Comparison of ENCODE assay signal across 1 cellular context in the genomic region with DNA sequence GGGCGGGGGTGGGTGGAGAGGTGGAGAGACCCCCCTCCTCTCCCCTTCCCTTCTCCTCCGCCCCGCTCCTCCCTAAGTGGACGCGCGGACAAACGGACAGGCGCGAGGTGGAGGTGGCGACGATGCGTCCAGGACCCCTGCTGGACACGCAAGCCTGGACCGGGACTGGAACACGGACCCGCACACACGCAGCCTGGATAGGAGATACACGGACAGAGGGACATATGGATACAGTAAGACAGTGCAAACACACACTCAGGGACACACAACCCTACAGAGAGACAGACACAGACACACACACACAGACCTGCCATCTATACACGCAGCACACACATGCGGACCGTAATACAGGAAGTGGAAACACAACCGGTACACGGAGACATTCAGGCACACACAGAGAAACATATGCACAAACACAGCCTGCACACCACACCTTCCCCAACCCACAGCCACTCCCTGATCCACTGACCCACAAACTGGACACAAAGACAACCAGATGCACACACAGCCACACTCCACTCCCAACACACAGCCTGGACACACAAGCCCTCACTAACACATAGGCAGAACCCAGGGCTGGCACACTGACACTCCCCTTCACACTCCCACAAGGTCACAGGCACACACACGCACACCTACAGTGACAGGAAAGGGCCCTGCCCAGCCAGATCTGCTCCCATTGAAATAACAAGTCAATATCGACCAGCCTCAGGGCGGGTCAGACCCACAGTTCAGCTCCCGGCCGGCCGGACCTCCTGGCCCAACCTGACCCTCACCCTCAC.
A peak's percentile ranks its signal among the peaks of the same experiment; 100 is the strongest.
TF ChIP-seq lines count a peak whose summit lies in the region.

No MANE protein-coding gene starts in this region.

TF ChIP-seq in HepG2, 621 proteins besides CTCF, POLR2A, EP300 and RAD21 (continues in another document):
- TF ChIP-seq ZSCAN25 (CRISPR knock-in tag; IDR thresholded peaks at IDR 0.05) (0 out of 2 replicates have a peak, but pooled peaks have one; percentile 41), ZNF788 (CRISPR knock-in tag; IDR thresholded peaks at IDR 0.05; ENCODE audit: borderline replicate concordance) (no peak), ZNF572 (CRISPR knock-in tag; IDR thresholded peaks at IDR 0.05) (no peak), ZFP1 (CRISPR knock-in tag; IDR thresholded peaks at IDR 0.05) (no peak), ISX (CRISPR knock-in tag; conservative IDR thresholded peaks at IDR 0.05) (no peak), FOXP1 (IDR thresholded peaks at IDR 0.05) (no peak), FOXP1 (CRISPR knock-in tag; IDR thresholded peaks at IDR 0.05) (no peak), ATF7 (IDR thresholded peaks at IDR 0.05) (no peak), ATF7 (CRISPR knock-in tag; IDR thresholded peaks at IDR 0.05) (no peak), NAIF1 (CRISPR knock-in tag; IDR thresholded peaks at IDR 0.05; ENCODE audit: borderline replicate concordance) (no peak), ONECUT2 (CRISPR knock-in tag; IDR thresholded peaks at IDR 0.05) (peak; percentile 50; the same call in 1 of the 2 replicates), CBX5 (CRISPR knock-in tag; IDR thresholded peaks at IDR 0.05; ENCODE audit: borderline replicate concordance) (0 out of 2 replicates have a peak, but pooled peaks have one; percentile 21), ZNF790 (CRISPR knock-in tag; IDR thresholded peaks at IDR 0.05; ENCODE audit: borderline replicate concordance) (no peak), ELF3 (CRISPR knock-in tag; IDR thresholded peaks at IDR 0.05) (no peak), ZNF781 (CRISPR knock-in tag; IDR thresholded peaks at IDR 0.05; ENCODE audit: borderline replicate concordance, not compliant biosample characterization) (no peak), ZBTB8A (CRISPR knock-in tag; IDR thresholded peaks at IDR 0.05; ENCODE audit: borderline replicate concordance, low read depth) (no peak), ZNF292 (CRISPR knock-in tag; IDR thresholded peaks at IDR 0.05; ENCODE audit: borderline replicate concordance, low read depth) (no peak), ZBTB7A (CRISPR knock-in tag; IDR thresholded peaks at IDR 0.05) (no peak), HNRNPK (IDR thresholded peaks at IDR 0.05; ENCODE audit: low read depth, low read length, poor library complexity, severe bottlenecking) (no peak), YEATS4 (CRISPR knock-in tag; IDR thresholded peaks at IDR 0.05; ENCODE audit: borderline replicate concordance) (no peak), MEIS1 (CRISPR knock-in tag; IDR thresholded peaks at IDR 0.05; ENCODE audit: borderline replicate concordance) (peak; percentile 18; the same call in 1 of the 2 replicates), SIN3A (IDR thresholded peaks at IDR 0.05; ENCODE audit: borderline replicate concordance, low read depth, low read length) (no peak), ZNF329 (CRISPR knock-in tag; IDR thresholded peaks at IDR 0.05; ENCODE audit: low read depth) (no peak), ZNF34 (CRISPR knock-in tag; IDR thresholded peaks at IDR 0.05; ENCODE audit: borderline replicate concordance) (no peak), ZNF382 (CRISPR knock-in tag; IDR thresholded peaks at IDR 0.05; ENCODE audit: borderline replicate concordance) (no peak), GZF1 (CRISPR knock-in tag; IDR thresholded peaks at IDR 0.05) (no peak), TSC22D2 (CRISPR knock-in tag; IDR thresholded peaks at IDR 0.05; ENCODE audit: borderline replicate concordance) (no peak), SOX13 (IDR thresholded peaks at IDR 0.05) (no peak), SOX13 (CRISPR knock-in tag; conservative IDR thresholded peaks at IDR 0.05 in 1 of 2, IDR thresholded peaks at IDR 0.05 in 1 of 2) (no peak), ZNF589 (CRISPR knock-in tag; conservative IDR thresholded peaks at IDR 0.05) (no peak), ZNF543 (CRISPR knock-in tag; IDR thresholded peaks at IDR 0.05) (no peak), ZNF3 (CRISPR knock-in tag; IDR thresholded peaks at IDR 0.05) (no peak), TEAD2 (CRISPR knock-in tag; IDR thresholded peaks at IDR 0.05) (no peak), ZNF629 (CRISPR knock-in tag; conservative IDR thresholded peaks at IDR 0.05) (no peak), ZNF136 (CRISPR knock-in tag; IDR thresholded peaks at IDR 0.05; ENCODE audit: low read depth) (no peak), PHF5A (CRISPR knock-in tag; IDR thresholded peaks at IDR 0.05; ENCODE audit: low read depth, unreplicated experiment) (no peak), HHEX (CRISPR knock-in tag; IDR thresholded peaks at IDR 0.05) (no peak), PITX1 (CRISPR knock-in tag; IDR thresholded peaks at IDR 0.05) (no peak)
- TF ChIP-seq, protein P1, sequence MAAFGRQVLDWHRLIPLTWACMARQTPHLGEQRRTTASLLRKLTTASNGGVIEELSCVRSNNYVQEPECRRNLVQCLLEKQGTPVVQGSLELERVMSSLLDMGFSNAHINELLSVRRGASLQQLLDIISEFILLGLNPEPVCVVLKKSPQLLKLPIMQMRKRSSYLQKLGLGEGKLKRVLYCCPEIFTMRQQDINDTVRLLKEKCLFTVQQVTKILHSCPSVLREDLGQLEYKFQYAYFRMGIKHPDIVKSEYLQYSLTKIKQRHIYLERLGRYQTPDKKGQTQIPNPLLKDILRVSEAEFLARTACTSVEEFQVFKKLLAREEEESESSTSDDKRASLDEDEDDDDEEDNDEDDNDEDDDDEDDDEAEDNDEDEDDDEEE (CRISPR knock-in tag; IDR thresholded peaks at IDR 0.05): no peak
- TF ChIP-seq, protein P2, sequence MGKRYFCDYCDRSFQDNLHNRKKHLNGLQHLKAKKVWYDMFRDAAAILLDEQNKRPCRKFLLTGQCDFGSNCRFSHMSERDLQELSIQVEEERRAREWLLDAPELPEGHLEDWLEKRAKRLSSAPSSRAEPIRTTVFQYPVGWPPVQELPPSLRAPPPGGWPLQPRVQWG (CRISPR knock-in tag; IDR thresholded peaks at IDR 0.05; ENCODE audit: borderline replicate concordance, low read depth): no peak
- TF ChIP-seq, protein P3, sequence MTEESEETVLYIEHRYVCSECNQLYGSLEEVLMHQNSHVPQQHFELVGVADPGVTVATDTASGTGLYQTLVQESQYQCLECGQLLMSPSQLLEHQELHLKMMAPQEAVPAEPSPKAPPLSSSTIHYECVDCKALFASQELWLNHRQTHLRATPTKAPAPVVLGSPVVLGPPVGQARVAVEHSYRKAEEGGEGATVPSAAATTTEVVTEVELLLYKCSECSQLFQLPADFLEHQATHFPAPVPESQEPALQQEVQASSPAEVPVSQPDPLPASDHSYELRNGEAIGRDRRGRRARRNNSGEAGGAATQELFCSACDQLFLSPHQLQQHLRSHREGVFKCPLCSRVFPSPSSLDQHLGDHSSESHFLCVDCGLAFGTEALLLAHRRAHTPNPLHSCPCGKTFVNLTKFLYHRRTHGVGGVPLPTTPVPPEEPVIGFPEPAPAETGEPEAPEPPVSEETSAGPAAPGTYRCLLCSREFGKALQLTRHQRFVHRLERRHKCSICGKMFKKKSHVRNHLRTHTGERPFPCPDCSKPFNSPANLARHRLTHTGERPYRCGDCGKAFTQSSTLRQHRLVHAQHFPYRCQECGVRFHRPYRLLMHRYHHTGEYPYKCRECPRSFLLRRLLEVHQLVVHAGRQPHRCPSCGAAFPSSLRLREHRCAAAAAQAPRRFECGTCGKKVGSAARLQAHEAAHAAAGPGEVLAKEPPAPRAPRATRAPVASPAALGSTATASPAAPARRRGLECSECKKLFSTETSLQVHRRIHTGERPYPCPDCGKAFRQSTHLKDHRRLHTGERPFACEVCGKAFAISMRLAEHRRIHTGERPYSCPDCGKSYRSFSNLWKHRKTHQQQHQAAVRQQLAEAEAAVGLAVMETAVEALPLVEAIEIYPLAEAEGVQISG (CRISPR knock-in tag; IDR thresholded peaks at IDR 0.05): peak; percentile 15; the same call in 1 of the 2 replicates
- TF ChIP-seq, protein P4, sequence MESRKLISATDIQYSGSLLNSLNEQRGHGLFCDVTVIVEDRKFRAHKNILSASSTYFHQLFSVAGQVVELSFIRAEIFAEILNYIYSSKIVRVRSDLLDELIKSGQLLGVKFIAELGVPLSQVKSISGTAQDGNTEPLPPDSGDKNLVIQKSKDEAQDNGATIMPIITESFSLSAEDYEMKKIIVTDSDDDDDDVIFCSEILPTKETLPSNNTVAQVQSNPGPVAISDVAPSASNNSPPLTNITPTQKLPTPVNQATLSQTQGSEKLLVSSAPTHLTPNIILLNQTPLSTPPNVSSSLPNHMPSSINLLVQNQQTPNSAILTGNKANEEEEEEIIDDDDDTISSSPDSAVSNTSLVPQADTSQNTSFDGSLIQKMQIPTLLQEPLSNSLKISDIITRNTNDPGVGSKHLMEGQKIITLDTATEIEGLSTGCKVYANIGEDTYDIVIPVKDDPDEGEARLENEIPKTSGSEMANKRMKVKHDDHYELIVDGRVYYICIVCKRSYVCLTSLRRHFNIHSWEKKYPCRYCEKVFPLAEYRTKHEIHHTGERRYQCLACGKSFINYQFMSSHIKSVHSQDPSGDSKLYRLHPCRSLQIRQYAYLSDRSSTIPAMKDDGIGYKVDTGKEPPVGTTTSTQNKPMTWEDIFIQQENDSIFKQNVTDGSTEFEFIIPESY (CRISPR knock-in tag; IDR thresholded peaks at IDR 0.05): 0 out of 2 replicates have a peak, but pooled peaks have one; percentile 31
- TF ChIP-seq, protein P5, sequence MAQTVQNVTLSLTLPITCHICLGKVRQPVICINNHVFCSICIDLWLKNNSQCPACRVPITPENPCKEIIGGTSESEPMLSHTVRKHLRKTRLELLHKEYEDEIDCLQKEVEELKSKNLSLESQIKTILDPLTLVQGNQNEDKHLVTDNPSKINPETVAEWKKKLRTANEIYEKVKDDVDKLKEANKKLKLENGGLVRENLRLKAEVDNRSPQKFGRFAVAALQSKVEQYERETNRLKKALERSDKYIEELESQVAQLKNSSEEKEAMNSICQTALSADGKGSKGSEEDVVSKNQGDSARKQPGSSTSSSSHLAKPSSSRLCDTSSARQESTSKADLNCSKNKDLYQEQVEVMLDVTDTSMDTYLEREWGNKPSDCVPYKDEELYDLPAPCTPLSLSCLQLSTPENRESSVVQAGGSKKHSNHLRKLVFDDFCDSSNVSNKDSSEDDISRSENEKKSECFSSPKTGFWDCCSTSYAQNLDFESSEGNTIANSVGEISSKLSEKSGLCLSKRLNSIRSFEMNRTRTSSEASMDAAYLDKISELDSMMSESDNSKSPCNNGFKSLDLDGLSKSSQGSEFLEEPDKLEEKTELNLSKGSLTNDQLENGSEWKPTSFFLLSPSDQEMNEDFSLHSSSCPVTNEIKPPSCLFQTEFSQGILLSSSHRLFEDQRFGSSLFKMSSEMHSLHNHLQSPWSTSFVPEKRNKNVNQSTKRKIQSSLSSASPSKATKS (CRISPR knock-in tag; IDR thresholded peaks at IDR 0.05): no peak
- TF ChIP-seq, protein P6, sequence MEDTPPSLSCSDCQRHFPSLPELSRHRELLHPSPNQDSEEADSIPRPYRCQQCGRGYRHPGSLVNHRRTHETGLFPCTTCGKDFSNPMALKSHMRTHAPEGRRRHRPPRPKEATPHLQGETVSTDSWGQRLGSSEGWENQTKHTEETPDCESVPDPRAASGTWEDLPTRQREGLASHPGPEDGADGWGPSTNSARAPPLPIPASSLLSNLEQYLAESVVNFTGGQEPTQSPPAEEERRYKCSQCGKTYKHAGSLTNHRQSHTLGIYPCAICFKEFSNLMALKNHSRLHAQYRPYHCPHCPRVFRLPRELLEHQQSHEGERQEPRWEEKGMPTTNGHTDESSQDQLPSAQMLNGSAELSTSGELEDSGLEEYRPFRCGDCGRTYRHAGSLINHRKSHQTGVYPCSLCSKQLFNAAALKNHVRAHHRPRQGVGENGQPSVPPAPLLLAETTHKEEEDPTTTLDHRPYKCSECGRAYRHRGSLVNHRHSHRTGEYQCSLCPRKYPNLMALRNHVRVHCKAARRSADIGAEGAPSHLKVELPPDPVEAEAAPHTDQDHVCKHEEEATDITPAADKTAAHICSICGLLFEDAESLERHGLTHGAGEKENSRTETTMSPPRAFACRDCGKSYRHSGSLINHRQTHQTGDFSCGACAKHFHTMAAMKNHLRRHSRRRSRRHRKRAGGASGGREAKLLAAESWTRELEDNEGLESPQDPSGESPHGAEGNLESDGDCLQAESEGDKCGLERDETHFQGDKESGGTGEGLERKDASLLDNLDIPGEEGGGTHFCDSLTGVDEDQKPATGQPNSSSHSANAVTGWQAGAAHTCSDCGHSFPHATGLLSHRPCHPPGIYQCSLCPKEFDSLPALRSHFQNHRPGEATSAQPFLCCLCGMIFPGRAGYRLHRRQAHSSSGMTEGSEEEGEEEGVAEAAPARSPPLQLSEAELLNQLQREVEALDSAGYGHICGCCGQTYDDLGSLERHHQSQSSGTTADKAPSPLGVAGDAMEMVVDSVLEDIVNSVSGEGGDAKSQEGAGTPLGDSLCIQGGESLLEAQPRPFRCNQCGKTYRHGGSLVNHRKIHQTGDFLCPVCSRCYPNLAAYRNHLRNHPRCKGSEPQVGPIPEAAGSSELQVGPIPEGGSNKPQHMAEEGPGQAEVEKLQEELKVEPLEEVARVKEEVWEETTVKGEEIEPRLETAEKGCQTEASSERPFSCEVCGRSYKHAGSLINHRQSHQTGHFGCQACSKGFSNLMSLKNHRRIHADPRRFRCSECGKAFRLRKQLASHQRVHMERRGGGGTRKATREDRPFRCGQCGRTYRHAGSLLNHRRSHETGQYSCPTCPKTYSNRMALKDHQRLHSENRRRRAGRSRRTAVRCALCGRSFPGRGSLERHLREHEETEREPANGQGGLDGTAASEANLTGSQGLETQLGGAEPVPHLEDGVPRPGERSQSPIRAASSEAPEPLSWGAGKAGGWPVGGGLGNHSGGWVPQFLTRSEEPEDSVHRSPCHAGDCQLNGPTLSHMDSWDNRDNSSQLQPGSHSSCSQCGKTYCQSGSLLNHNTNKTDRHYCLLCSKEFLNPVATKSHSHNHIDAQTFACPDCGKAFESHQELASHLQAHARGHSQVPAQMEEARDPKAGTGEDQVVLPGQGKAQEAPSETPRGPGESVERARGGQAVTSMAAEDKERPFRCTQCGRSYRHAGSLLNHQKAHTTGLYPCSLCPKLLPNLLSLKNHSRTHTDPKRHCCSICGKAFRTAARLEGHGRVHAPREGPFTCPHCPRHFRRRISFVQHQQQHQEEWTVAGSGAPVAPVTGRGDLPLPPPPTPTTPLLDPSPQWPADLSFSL (CRISPR knock-in tag; IDR thresholded peaks at IDR 0.05): peak; percentile 94
- TF ChIP-seq, protein P7, sequence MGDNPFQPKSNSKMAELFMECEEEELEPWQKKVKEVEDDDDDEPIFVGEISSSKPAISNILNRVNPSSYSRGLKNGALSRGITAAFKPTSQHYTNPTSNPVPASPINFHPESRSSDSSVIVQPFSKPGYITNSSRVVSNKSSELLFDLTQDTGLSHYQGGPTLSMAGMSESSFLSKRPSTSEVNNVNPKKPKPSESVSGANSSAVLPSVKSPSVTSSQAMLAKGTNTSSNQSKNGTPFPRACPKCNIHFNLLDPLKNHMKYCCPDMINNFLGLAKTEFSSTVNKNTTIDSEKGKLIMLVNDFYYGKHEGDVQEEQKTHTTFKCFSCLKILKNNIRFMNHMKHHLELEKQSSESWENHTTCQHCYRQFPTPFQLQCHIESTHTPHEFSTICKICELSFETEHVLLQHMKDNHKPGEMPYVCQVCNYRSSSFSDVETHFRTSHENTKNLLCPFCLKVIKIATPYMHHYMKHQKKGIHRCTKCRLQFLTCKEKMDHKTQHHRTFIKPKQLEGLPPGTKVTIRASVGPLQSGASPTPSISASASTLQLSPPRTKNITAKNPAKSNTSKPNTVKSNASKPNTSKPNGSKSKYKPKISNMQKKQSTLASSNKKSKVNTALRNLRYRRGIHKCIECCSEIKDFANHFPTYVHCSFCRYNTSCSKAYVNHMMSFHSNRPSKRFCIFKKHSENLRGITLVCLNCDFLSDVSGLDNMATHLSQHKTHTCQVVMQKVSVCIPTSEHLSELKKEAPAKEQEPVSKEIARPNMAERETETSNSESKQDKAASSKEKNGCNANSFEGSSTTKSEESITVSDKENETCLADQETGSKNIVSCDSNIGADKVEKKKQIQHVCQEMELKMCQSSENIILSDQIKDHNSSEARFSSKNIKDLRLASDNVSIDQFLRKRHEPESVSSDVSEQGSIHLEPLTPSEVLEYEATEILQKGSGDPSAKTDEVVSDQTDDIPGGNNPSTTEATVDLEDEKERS (CRISPR knock-in tag; IDR thresholded peaks at IDR 0.05): no peak
